ENCODE assay signal across 9 cellular contexts in the genomic region with DNA sequence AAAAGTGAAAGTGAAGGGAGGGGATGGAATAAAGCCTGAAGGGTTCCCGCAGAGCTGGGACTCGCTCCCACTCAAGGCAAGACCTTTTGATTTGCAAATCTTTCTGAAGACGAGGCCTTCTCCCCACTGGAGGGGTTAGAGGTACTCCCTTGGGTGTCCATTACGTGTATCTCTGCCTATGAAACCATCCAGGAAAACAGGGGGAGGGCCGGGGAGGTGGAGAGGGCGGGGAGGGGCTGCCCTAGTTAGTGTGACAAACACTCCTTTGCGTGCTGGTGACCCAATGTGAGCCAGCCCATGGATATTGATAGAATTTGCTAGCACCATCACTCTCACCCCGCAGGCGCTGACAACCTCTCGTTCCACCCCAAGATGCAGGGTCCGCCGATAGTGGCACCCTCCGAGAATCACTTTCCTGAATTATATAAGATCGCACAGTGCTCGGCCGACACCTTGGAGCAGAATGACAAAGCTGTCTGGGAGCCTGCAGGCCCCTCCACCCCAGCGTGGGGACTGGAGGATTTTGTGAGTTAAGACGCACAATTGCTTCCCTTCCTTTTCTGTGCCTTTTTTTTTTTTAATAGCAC.
DNase-seq lines count a peak whose midpoint lies in the region; ATAC-seq and TF ChIP-seq lines count a peak whose summit lies in the region.
"Had no signal": no experiment of that assay in that cellular context is flagged by ENCODE, and none has a peak within 500 bp of the region (broad histone marks: within the 10 kb centered on the region; RNA-seq: fewer than 3 reads in every experiment).

No MANE protein-coding gene starts in this region.

- H3K4me1 Mint-ChIP-seq in naive thymus-derived CD4-positive, alpha-beta T cell = peaks cover 6 to 26% (median 12%) of the 10 kb centered on the region in 7 donors

- H3K9me3 ChIP-seq in naive thymus-derived CD4-positive, alpha-beta T cell (ENCODE audit: control insufficient read depth in 2 of 3, low read length in 3 of 3) = no peaks in the 10 kb centered on the region
- H3K9me3 ChIP-seq in vagina = no peaks in the 10 kb centered on the region

- no peaks in the 10 kb centered on the region for H3K27me3 ChIP-seq in naive thymus-derived CD4-positive, alpha-beta T cell (ENCODE audit: control insufficient read depth in 2 of 2, insufficient read depth in 2 of 2, low read length in 2 of 2)
- no peaks in the 10 kb centered on the region for H3K27me3 ChIP-seq in vagina

- peak overlapping the region; percentile 56 for H3K4me3 ChIP-seq in naive thymus-derived CD4-positive, alpha-beta T cell (ENCODE audit: low read length)
- peak overlapping the region; percentile 37 to 38 for H3K4me3 ChIP-seq in vagina

- POLR2A ChIA-PET in naive thymus-derived CD4-positive, alpha-beta T cell (lab: Charles Lee) = no interaction called here

- H3K36me3 Mint-ChIP-seq in naive thymus-derived CD4-positive, alpha-beta T cell = no peaks in the 10 kb centered on the region

- intact Hi-C loops in Right ventricle myocardium superior (cut with DNase I) = no loop called here
- intact Hi-C loops in cardiac septum (cut with DNase I) = no loop called here
- intact Hi-C loops in naive thymus-derived CD4-positive, alpha-beta T cell (cut with micrococcal nuclease) = loop anchor here in 1 of 2 donors (1.0 kb wide), 4 partner anchors 36 to 87 kb away; no protein-coding TSS in a partner anchor
- intact Hi-C loops in vagina (cut with DNase I) = no loop called here

- no peaks in the 10 kb centered on the region for H3K4me1 ChIP-seq in naive thymus-derived CD4-positive, alpha-beta T cell (ENCODE audit: control insufficient read depth in 2 of 2, insufficient read depth in 2 of 2, low read length in 2 of 2)
- peaks cover 15% of the 10 kb centered on the region for H3K4me1 ChIP-seq in vagina

- no peak for TF ChIP-seq CTCF in vagina (IDR thresholded peaks at IDR 0.05)

- DNase-seq in Right ventricle myocardium superior (no peak), cardiac septum (ENCODE audit: low spot score) (no peak), vagina (ENCODE audit: extremely low spot score in 2 of 2) (no peak), NOMO-1 (lab: John Stamatoyannopoulos, UW; ENCODE audit: unreplicated experiment in 2 of 2) (no peak), kidney glomerular epithelial cell (lab: John Stamatoyannopoulos, UW) (no peak)
- DNase-seq in naive thymus-derived CD4-positive, alpha-beta T cell = peak in 3 of 9 donors; percentile 3 to 23 (median 14)
- DNase-seq: activated CD4-positive, alpha-beta T cell treated with anti-CD3 and anti-CD28 coated beads, Interleukin-2, amount 50 U/mL, for 4 hours had no signal

- no peaks in the 10 kb centered on the region for H3K9me3 Mint-ChIP-seq in naive thymus-derived CD4-positive, alpha-beta T cell

- CTCF ChIA-PET in naive thymus-derived CD4-positive, alpha-beta T cell (lab: Charles Lee) = no interaction called here

- H3K4me3 Mint-ChIP-seq in naive thymus-derived CD4-positive, alpha-beta T cell = peak overlapping the region; percentile 73 to 95 (median 88)

- H3K27ac ChIP-seq in cingulate gyrus (ENCODE audit: low read depth, low read length) = peak overlapping the region; percentile 54
- H3K27ac ChIP-seq in naive thymus-derived CD4-positive, alpha-beta T cell (ENCODE audit: low read depth, low read length) = peak overlapping the region; percentile 66
- H3K27ac ChIP-seq in vagina = peak overlapping the region; percentile 36

- no peak for TF ChIP-seq POLR2A in vagina (IDR thresholded peaks at IDR 0.05)

- H3K36me3 ChIP-seq in naive thymus-derived CD4-positive, alpha-beta T cell (ENCODE audit: control insufficient read depth in 2 of 3, insufficient read depth in 3 of 3, low read length in 3 of 3) = no peaks in the 10 kb centered on the region
- no peaks in the 10 kb centered on the region for H3K36me3 ChIP-seq in vagina

- ATAC-seq in Right ventricle myocardium superior (ENCODE audit: poor library complexity) (peak; percentile 24), GM21825 (IDR thresholded peaks at IDR 0.05; ENCODE audit: unreplicated experiment) (no peak)
- no peak for ATAC-seq in naive thymus-derived CD4-positive, alpha-beta T cell

- H3K27ac Mint-ChIP-seq in naive thymus-derived CD4-positive, alpha-beta T cell = peak overlapping the region; percentile 38 to 98 (median 94)

- peaks cover 0 to 8% (median 0%) of the 10 kb centered on the region in 5 donors for H3K27me3 Mint-ChIP-seq in naive thymus-derived CD4-positive, alpha-beta T cell
